ENCODE assay signal across 8 cellular contexts in genomic region chr22:41801147-41801819, GRCh38. TPM values are rescaled to one million over a fixed set of nuclear protein-coding genes. Genes with fewer than 3 reads are reported as not detected.
DNase-seq lines count a peak whose midpoint lies in the region; ATAC-seq, FAIRE-seq and TF ChIP-seq lines count a peak whose summit lies in the region.

No MANE protein-coding gene starts in this region.

- H3K9me1 ChIP-seq in K562 (ENCODE audit: control insufficient read depth, insufficient read depth, low read length): no peaks in the 10 kb centered on the region

- H2BK5ac ChIP-seq in mesenchymal stem cell (ENCODE audit: low read depth, low read length, poor library complexity, severe bottlenecking): no peak overlapping the region

- H3K4me1 ChIP-seq in left ventricle myocardium inferior (peaks cover 30% of the 10 kb centered on the region), K562 (replicated peaks in 1 of 2; ENCODE audit: control insufficient read depth in 2 of 2, insufficient read depth in 2 of 2, low read length in 2 of 2) (peaks cover 13 to 20% of the 10 kb centered on the region in 2 experiments; a peak in 4 of 5 replicates), mesenchymal stem cell (ENCODE audit: control insufficient read depth, insufficient read depth, low read depth, low read length) (peaks cover 7% of the 10 kb centered on the region)

- H3K27me3 ChIP-seq in left ventricle myocardium inferior (ENCODE audit: low read depth): no peaks in the 10 kb centered on the region
- H3K27me3 ChIP-seq in K562 (ENCODE audit: control insufficient read depth in 2 of 2, insufficient read depth in 2 of 2, low read length in 2 of 2): no peaks in the 10 kb centered on the region
- no peaks in the 10 kb centered on the region for H3K27me3 ChIP-seq in mesenchymal stem cell (ENCODE audit: control insufficient read depth in 1 of 2, insufficient read depth in 1 of 2, low read length in 2 of 2)

- TF ChIP-seq POLR2A in K562 (conservative IDR thresholded peaks at IDR 0.05): no peak

- no peaks in the 10 kb centered on the region for H4K20me1 ChIP-seq in K562 (replicated peaks; ENCODE audit: control insufficient read depth, insufficient read depth, low read length)

- POLR2A ChIA-PET in K562 (lab: Yijun Ruan, JAX): interaction anchor here (1.0 to 2.2 kb wide), 5 partner anchors 7 to 134 kb away, joined by 4 to 10 read pairs (median 8); no protein-coding TSS in a partner anchor

- TF ChIP-seq CTCF in left ventricle myocardium inferior (IDR thresholded peaks at IDR 0.05; ENCODE audit: borderline replicate concordance) (no peak), K562 (IDR thresholded peaks at IDR 0.05 in 2 of 3, conservative IDR thresholded peaks at IDR 0.05 in 1 of 3; ENCODE audit: insufficient read depth in 2 of 3, low read depth in 1 of 3, low read length in 3 of 3) (no peak)

- TF ChIP-seq EP300 in K562 (IDR thresholded peaks at IDR 0.05; ENCODE audit: low read length): no peak

- no peak overlapping the region for H2BK120ac ChIP-seq in mesenchymal stem cell (ENCODE audit: low read depth, low read length)

- H2AFZ ChIP-seq in K562 (ENCODE audit: low read depth, low read length): peak overlapping the region; percentile 94; the same call in 1 of the 2 replicates
- H2AFZ ChIP-seq in mesenchymal stem cell (ENCODE audit: low read depth, low read length): peak overlapping the region; percentile 68

- DNase-seq in left ventricle myocardium inferior (no peak), left ventricle myocardium superior (no peak), K562 (ENCODE audit: extremely low read depth in 1 of 4, low spot score in 3 of 4) (no peak), mesenchymal stem cell (no peak), NCI-H1694 treated with DMSO at 0.1 percent for 48 hours (lab: John Stamatoyannopoulos, UW) (no peak), NOMO-1 treated with DMSO at 0.1 percent for 48 hours (lab: John Stamatoyannopoulos, UW; ENCODE audit: unreplicated experiment) (no peak), DMS79 (lab: John Stamatoyannopoulos, UW) (no peak)
- DNase-seq in stimulated activated CD4-positive, alpha-beta T cell treated with anti-CD3 and anti-CD28 coated beads, Interleukin-12 subunit alpha, Interleukin-12 subunit beta, amount 100 ng/mL, for 4 hours: no peak

- CTCF ChIA-PET in K562 (lab: Yijun Ruan, JAX; ENCODE audit: low intra/inter-chr PET ratio): no interaction called here

- BruUV-seq in K562 (replicated peaks; lab: Mats Ljungman, UMichigan): TSS peak; percentile 67

- TF ChIP-seq RAD21 in K562 (CRISPR knock-in tag; conservative IDR thresholded peaks at IDR 0.05 in 1 of 2, IDR thresholded peaks at IDR 0.05 in 1 of 2): no peak

- FAIRE-seq in K562 (lab: Jason Lieb, UNC): no peak

- peaks cover 25% of the 10 kb centered on the region for H3K79me2 ChIP-seq in K562 (ENCODE audit: control insufficient read depth, insufficient read depth, low read length)

- no peak for ATAC-seq in left ventricle myocardium superior
- ATAC-seq in K562: peak; percentile 7

- H3K36me3 ChIP-seq in left ventricle myocardium inferior (no peaks in the 10 kb centered on the region), K562 (ENCODE audit: control insufficient read depth, insufficient read depth, low read length) (no peaks in the 10 kb centered on the region), mesenchymal stem cell (ENCODE audit: control insufficient read depth in 1 of 2, insufficient read depth in 2 of 2, low read depth in 1 of 2, low read length in 2 of 2) (no peaks in the 10 kb centered on the region)

- H3K18ac ChIP-seq in mesenchymal stem cell (ENCODE audit: low read depth in 1 of 2, low read length in 2 of 2): peak overlapping the region in 1 of 2 experiments; percentile 19

- peak overlapping the region; percentile 90 for H3K27ac ChIP-seq in left ventricle myocardium inferior (replicated peaks)
- H3K27ac ChIP-seq in K562 (ENCODE audit: extremely low read depth, low read depth, low read length): peak overlapping the region; percentile 77
- peak overlapping the region; percentile 27 for H3K27ac ChIP-seq in mesenchymal stem cell (ENCODE audit: low read length, poor library complexity, severe bottlenecking)

- no peak overlapping the region for H2BK15ac ChIP-seq in mesenchymal stem cell (ENCODE audit: low read depth, poor library complexity, severe bottlenecking)

- H3K23ac ChIP-seq in mesenchymal stem cell (ENCODE audit: low read length in 2 of 2): no peak overlapping the region

- H3K9me3 ChIP-seq in left ventricle myocardium inferior (replicated peaks) (no peaks in the 10 kb centered on the region), K562 (replicated peaks; ENCODE audit: control insufficient read depth, insufficient read depth, low read depth, low read length) (no peaks in the 10 kb centered on the region), mesenchymal stem cell (ENCODE audit: control insufficient read depth, low read length) (no peaks in the 10 kb centered on the region)

- 0% methylated on average over 4 of the region's 4 CpGs for WGBS in K562 (ENCODE audit: insufficient coverage, low coverage, missing lambda C conversion rate)
- WGBS in mesenchymal stem cell: 24% methylated on average over 3 of the region's 4 CpGs

- H4K8ac ChIP-seq in mesenchymal stem cell (ENCODE audit: low read length): no peak overlapping the region

- peaks cover 13% of the 10 kb centered on the region for H3K79me1 ChIP-seq in mesenchymal stem cell (replicated peaks; ENCODE audit: low read length, poor library complexity, severe bottlenecking)

- in situ Hi-C loops in K562 (cut with MboI): no loop called here

- H3K4ac ChIP-seq in mesenchymal stem cell (ENCODE audit: low read depth in 1 of 2, low read length in 2 of 2): no peak overlapping the region

- H3K4me2 ChIP-seq in K562 (ENCODE audit: insufficient read depth, low read length) (peak overlapping the region; percentile 91), mesenchymal stem cell (ENCODE audit: low read length, poor library complexity, severe bottlenecking) (peak overlapping the region; percentile 55)

- intact Hi-C loops in left ventricle myocardium inferior (cut with micrococcal nuclease): no loop called here
- intact Hi-C loops in left ventricle myocardium superior (cut with micrococcal nuclease): no loop called here
- intact Hi-C loops in K562 (cut with micrococcal nuclease): loop anchor here (2.0 kb wide), 1 partner anchor 54 kb away; no protein-coding TSS in a partner anchor

- H3K4me3 ChIP-seq in left ventricle myocardium inferior (peak overlapping the region; percentile 81), K562 (peak overlapping the region; percentile 78), mesenchymal stem cell (ENCODE audit: insufficient read depth in 1 of 2, low read depth in 1 of 2, low read length in 2 of 2) (peak overlapping the region; percentile 78 to 96)

- peak overlapping the region in 1 of 2 experiments; percentile 60 for H2BK12ac ChIP-seq in mesenchymal stem cell (ENCODE audit: low read length in 2 of 2)

- H4K91ac ChIP-seq in mesenchymal stem cell (ENCODE audit: low read length): no peak overlapping the region

- no peak overlapping the region for H2AK5ac ChIP-seq in mesenchymal stem cell (ENCODE audit: low read length, severe bottlenecking)

- H3K9ac ChIP-seq in K562 (ENCODE audit: insufficient read depth in 1 of 2, low read depth in 2 of 2, low read length in 2 of 2): peak overlapping the region; percentile 84 to 99
- H3K9ac ChIP-seq in mesenchymal stem cell (ENCODE audit: low read length): peak overlapping the region; percentile 93

- H3K14ac ChIP-seq in mesenchymal stem cell (ENCODE audit: low read length in 2 of 2): no peak overlapping the region

RNA-seq across cellular contexts. Expression of gene CCDC134, which starts 0.8 kb away (rescaled TPM):
- total RNA-seq in left ventricle myocardium inferior (3.9 TPM), left ventricle myocardium superior (5.9 TPM), K562 (2014; rRNA removed) (6.9 and 11.7 TPM in 2 replicates), K562 (2014; rRNA removed; fragmentation: Illumina TruSeq; extraction: Trizol) (6.3 and 7.7 TPM in 2 replicates), K562 (2015; rRNA removed; fragmentation: Illumina TruSeq; extraction: Trizol) (9.2 and 9.5 TPM in 2 replicates), K562 (2021) (11.9 and 12.4 TPM in 2 replicates)
- total RNA-seq in K562 (2011; cell fraction: chromatin; rRNA removed; ENCODE audit: low replicate concordance): 11.6 and 24.3 TPM in 2 replicates
- total RNA-seq in K562 (2011; cell fraction: nucleolus; rRNA removed): 22.4 and 24.5 TPM in 2 replicates
- total RNA-seq in K562 (2011; cell fraction: nucleoplasm; rRNA removed): 18.8 and 20.0 TPM in 2 replicates
- polyA plus RNA-seq in K562 (2011; rRNA removed) (5.0 and 5.1 TPM in 2 replicates), K562 (2014; fragmentation: Illumina TruSeq; extraction: Trizol) (4.2 and 5.3 TPM in 2 replicates), K562 (2014; fragmentation: Nextera tagmentation; extraction: Ambion mirVana) (under 1 TPM; 0.56 to 0.99 TPM), K562 (2014; rRNA removed) (5.2 and 6.8 TPM in 2 replicates)
- polyA plus RNA-seq in K562 (2011; cell fraction: cytosol; rRNA removed): 5.5 and 6.0 TPM in 2 replicates
- polyA plus RNA-seq in K562 (2011; cell fraction: nucleus; rRNA removed): 3.8 and 5.5 TPM in 2 replicates
- 2.4 and 3.0 TPM in 2 replicates for polyA plus RNA-seq in K562 (2012)
- polyA minus RNA-seq in K562 (2011; rRNA and poly(A)+ RNA removed): 13.2 and 19.0 TPM in 2 replicates
- 14.0 and 14.1 TPM in 2 replicates for polyA minus RNA-seq in K562 (2011; cell fraction: cytosol; rRNA and poly(A)+ RNA removed)
- 7.5 and 9.2 TPM in 2 replicates for polyA minus RNA-seq in K562 (2011; cell fraction: nucleus; rRNA and poly(A)+ RNA removed)
- polyA plus RNA-seq in mesenchymal stem cell (2013, experiment 1 of 2): 4.2 TPM
- polyA plus RNA-seq in mesenchymal stem cell (2013, experiment 2 of 2): 3.7 TPM

RNA-seq across cellular contexts. Expression of gene SREBF2, which starts 31.6 kb away (rescaled TPM):
- total RNA-seq in left ventricle myocardium inferior: 74.5 TPM
- total RNA-seq in left ventricle myocardium superior: 89.7 TPM
- total RNA-seq in K562 (2011; cell fraction: chromatin; rRNA removed; ENCODE audit: low replicate concordance): 399 and 583 TPM in 2 replicates
- 378 and 395 TPM in 2 replicates for total RNA-seq in K562 (2011; cell fraction: nucleolus; rRNA removed)
- 386 and 451 TPM in 2 replicates for total RNA-seq in K562 (2011; cell fraction: nucleoplasm; rRNA removed)
- 26.6 and 38.5 TPM in 2 replicates for total RNA-seq in K562 (2014; rRNA removed)
- total RNA-seq in K562 (2014; rRNA removed; fragmentation: Illumina TruSeq; extraction: Trizol): 26.9 and 27.2 TPM in 2 replicates
- total RNA-seq in K562 (2015; rRNA removed; fragmentation: Illumina TruSeq; extraction: Trizol): 22.4 and 24.8 TPM in 2 replicates
- 73.9 and 84.2 TPM in 2 replicates for total RNA-seq in K562 (2021)
- polyA plus RNA-seq in K562 (2011; rRNA removed): 55.3 and 89.8 TPM in 2 replicates
- 94.7 and 107 TPM in 2 replicates for polyA plus RNA-seq in K562 (2011; cell fraction: cytosol; rRNA removed)
- 167 and 200 TPM in 2 replicates for polyA plus RNA-seq in K562 (2011; cell fraction: nucleus; rRNA removed)
- 57.0 and 119 TPM in 2 replicates for polyA plus RNA-seq in K562 (2012)
- polyA plus RNA-seq in K562 (2014; fragmentation: Illumina TruSeq; extraction: Trizol): 64.5 and 74.3 TPM in 2 replicates
- polyA plus RNA-seq in K562 (2014; fragmentation: Nextera tagmentation; extraction: Ambion mirVana): 1 to 10 TPM; 1.1 TPM
- 62.8 and 63.9 TPM in 2 replicates for polyA plus RNA-seq in K562 (2014; rRNA removed)
- polyA minus RNA-seq in K562 (2011; rRNA and poly(A)+ RNA removed): 76.8 and 96.3 TPM in 2 replicates
- 59.7 and 96.8 TPM in 2 replicates for polyA minus RNA-seq in K562 (2011; cell fraction: cytosol; rRNA and poly(A)+ RNA removed)
- polyA minus RNA-seq in K562 (2011; cell fraction: nucleus; rRNA and poly(A)+ RNA removed): 55.1 and 75.6 TPM in 2 replicates
- polyA plus RNA-seq in mesenchymal stem cell (2013, experiment 1 of 2): 98.2 TPM
- 93.9 TPM for polyA plus RNA-seq in mesenchymal stem cell (2013, experiment 2 of 2)

Comparison
In these comparisons a context has a peak if more than half of its experiments do, and no peak if none do; other contexts are left out.
1. H3K27ac ChIP-seq: peak in every context shown above with its lines; median percentile 90 in left ventricle myocardium inferior; 77 in K562; 27 in mesenchymal stem cell.